Comparison of ENCODE assay signal across 8 cellular contexts in genomic region chr19:47790398-47790814, GRCh38. TPM values are rescaled to one million over a fixed set of nuclear protein-coding genes. Genes with fewer than 3 reads are reported as not detected.
DNase-seq lines count a peak whose midpoint lies in the region; ATAC-seq and TF ChIP-seq lines count a peak whose summit lies in the region.

No MANE protein-coding gene starts in this region.

- no peak overlapping the region for H3K27ac ChIP-seq in hepatocyte
- no peak overlapping the region for H3K27ac ChIP-seq in gastrocnemius medialis

- H3K4me1 ChIP-seq in hepatocyte (ENCODE audit: insufficient read depth), result no peaks in the 10 kb centered on the region
- H3K4me1 ChIP-seq in gastrocnemius medialis, result peaks cover 13 to 16% of the 10 kb centered on the region in 2 donors

- 14% methylated on average over 5 of the region's 10 CpGs for WGBS in hepatocyte (ENCODE audit: low lambda C conversion rate, missing lambda C conversion rate)

- H3K9me2 ChIP-seq in hepatocyte (replicated peaks; ENCODE audit: insufficient read depth), result no peaks in the 10 kb centered on the region

- peak overlapping the region; percentile 54 for H3K4me2 ChIP-seq in hepatocyte

- no peaks in the 10 kb centered on the region for H3K36me3 ChIP-seq in hepatocyte (replicated peaks; ENCODE audit: insufficient read depth, low read depth)
- H3K36me3 ChIP-seq in gastrocnemius medialis, result peaks cover 0 to 7% of the 10 kb centered on the region in 2 donors

- H3K9me3 ChIP-seq in hepatocyte (ENCODE audit: low read depth) (no peaks in the 10 kb centered on the region), gastrocnemius medialis (no peaks in the 10 kb centered on the region)

- H3K4me3 ChIP-seq in hepatocyte, result no peak overlapping the region
- no peak overlapping the region for H3K4me3 ChIP-seq in gastrocnemius medialis

- no peaks in the 10 kb centered on the region for H3K79me2 ChIP-seq in hepatocyte

- H2AFZ ChIP-seq in hepatocyte, result peak overlapping the region; percentile 36

- intact Hi-C loops in gastrocnemius medialis (cut with DNase I; ENCODE audit: low total_unique reads), result no loop called here

- peak; percentile 90 for TF ChIP-seq CTCF in hepatocyte (IDR thresholded peaks at IDR 0.05; ENCODE audit: poor library complexity)
- peak in 4 of 5 experiments; percentile 69 to 90 (median 77) for TF ChIP-seq CTCF in gastrocnemius medialis (IDR thresholded peaks at IDR 0.05 in 4 of 5, conservative IDR thresholded peaks at IDR 0.05 in 1 of 5)

- ATAC-seq in gastrocnemius medialis, result no peak
- no peak for ATAC-seq in HG02970 (IDR thresholded peaks at IDR 0.05; ENCODE audit: low FRiP score, unreplicated experiment)
- no peak for ATAC-seq in GM19467 (IDR thresholded peaks at IDR 0.05; ENCODE audit: unreplicated experiment)

- DNase-seq in ELR (ENCODE audit: low read depth) (peak; percentile 76), LoVo (ENCODE audit: low spot score) (peak; percentile 67), T-helper 22 cell (ENCODE audit: low read depth) (peak; percentile 51), anterior cingulate cortex (lab: John Stamatoyannopoulos, UW) (peak in 52 of 58 donors; percentile 4 to 89 (median 46)), hepatocyte (ENCODE audit: low spot score) (peak; percentile 91), gastrocnemius medialis (peak in 1 of 2 donors; percentile 54)

- no peak for TF ChIP-seq POLR2A in gastrocnemius medialis (IDR thresholded peaks at IDR 0.05)

- no peaks in the 10 kb centered on the region for H3K27me3 ChIP-seq in hepatocyte
- H3K27me3 ChIP-seq in gastrocnemius medialis, result no peaks in the 10 kb centered on the region

- in situ Hi-C loops in gastrocnemius medialis (cut with MboI; ENCODE audit: low sequenced_read_pairs in 4 of 4), result loop anchor here in 1 of 4 donors (5.0 kb wide), 1 partner anchor 78 kb away; the partner anchor contains the start of gene EHD2

- H4K20me1 ChIP-seq in hepatocyte (ENCODE audit: insufficient read depth, poor library complexity, severe bottlenecking), result no peaks in the 10 kb centered on the region

RNA-seq across cellular contexts. Expression of gene SELENOW, which starts 11.9 kb away (rescaled TPM):
- 140 and 143 TPM in 2 replicates for total RNA-seq in hepatocyte
- polyA plus RNA-seq in hepatocyte, result 215 and 217 TPM in 2 replicates
- total RNA-seq in gastrocnemius medialis, result 1,000 to 10,000 TPM in 3 of 4 donors, 100 to 1,000 TPM in 1; 730 to 1,512 (median 1,402) TPM

RNA-seq across cellular contexts. Expression of gene TPRX1, which starts 13.9 kb away (rescaled TPM):
- not detected in 2 replicates for total RNA-seq in hepatocyte
- not detected in 2 replicates for polyA plus RNA-seq in hepatocyte
- total RNA-seq in gastrocnemius medialis, result not detected

RNA-seq across cellular contexts. Expression of gene CRX, which starts 31.3 kb away (rescaled TPM):
- total RNA-seq in hepatocyte (not detected in 2 replicates), gastrocnemius medialis (not detected)
- 0.09 and 0.15 TPM in 2 replicates for polyA plus RNA-seq in hepatocyte

RNA-seq across cellular contexts. Expression of gene NOP53, which starts 45.1 kb away (rescaled TPM):
- total RNA-seq in hepatocyte, result 93.3 and 139 TPM in 2 replicates
- 91.5 and 96.7 TPM in 2 replicates for polyA plus RNA-seq in hepatocyte
- 100 to 1,000 TPM; 141 to 262 (median 150) TPM for total RNA-seq in gastrocnemius medialis
